ENCODE assay signal across 22 cellular contexts in the genomic region with DNA sequence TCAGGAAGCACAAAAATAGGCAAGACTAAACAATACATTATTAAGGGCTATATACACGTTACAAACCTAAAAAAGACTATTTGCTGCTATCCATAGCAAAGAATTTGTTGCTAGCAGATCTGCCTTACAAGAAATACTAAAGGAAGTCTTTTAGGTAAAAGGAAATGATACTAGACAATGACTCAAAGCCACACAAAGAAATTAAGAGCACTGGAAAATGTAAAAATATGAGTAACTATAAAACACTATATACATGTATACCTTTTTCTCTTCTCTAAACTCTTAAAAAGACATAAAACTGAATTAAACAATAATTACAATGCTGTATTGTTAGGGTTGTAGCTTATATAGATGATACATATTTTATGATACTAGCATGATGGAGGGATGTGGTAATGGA. TPM values are rescaled to one million over a fixed set of nuclear protein-coding genes. Genes with fewer than 3 reads are reported as not detected.
DNase-seq lines count a peak whose midpoint lies in the region; ATAC-seq and TF ChIP-seq lines count a peak whose summit lies in the region.
"Had no signal": no experiment of that assay in that cellular context is flagged by ENCODE, and none has a peak within 500 bp of the region (broad histone marks: within the 10 kb centered on the region; RNA-seq: fewer than 3 reads in every experiment).

No MANE protein-coding gene starts in this region.

- H3K9me3 Mint-ChIP-seq in activated naive CD4-positive, alpha-beta T cell treated with anti-CD3 and anti-CD28 coated beads, Interleukin-2, amount 50 U/mL, for 72 hours = peaks cover 8 to 10% of the 10 kb centered on the region in 2 donors
- H3K9me3 Mint-ChIP-seq in activated naive CD8-positive, alpha-beta T cell (ENCODE audit: low read depth) = peaks cover 5% of the 10 kb centered on the region
- peaks cover 14% of the 10 kb centered on the region for H3K9me3 Mint-ChIP-seq in stimulated activated naive CD8-positive, alpha-beta T cell treated with anti-CD3 and anti-CD28 coated beads, Interleukin-15, Interleukin-2, amounts not matched to agents 100 ng/mL and 50 ng/mL, for 24 hours

- H3K4me3 Mint-ChIP-seq in activated naive CD8-positive, alpha-beta T cell = no peak overlapping the region
- H3K4me3 Mint-ChIP-seq in stimulated activated naive CD8-positive, alpha-beta T cell treated with anti-CD3 and anti-CD28 coated beads, Interleukin-15, Interleukin-2, amounts not matched to agents 100 ng/mL and 50 ng/mL, for 24 hours = no peak overlapping the region
- H3K4me3 Mint-ChIP-seq: GM23338 had no signal

- peak; percentile 57 to 71 for ATAC-seq in activated naive CD4-positive, alpha-beta T cell treated with anti-CD3 and anti-CD28 coated beads, Interleukin-2, amount 50 U/mL, for 72 hours
- ATAC-seq: GM23338, HCT116 had no signal

- H3K4me1 ChIP-seq in uterus = no peaks in the 10 kb centered on the region
- H3K4me1 ChIP-seq: BLaER1 treated with 17β-estradiol and CSF1 and Interleukin-3, amounts not matched to agents 10 nM and 100 nM had no signal

- H3K27ac Mint-ChIP-seq in activated naive CD4-positive, alpha-beta T cell treated with anti-CD3 and anti-CD28 coated beads, Interleukin-2, amount 50 U/mL, for 72 hours = peak overlapping the region; percentile 69 to 87
- H3K27ac Mint-ChIP-seq in activated naive CD8-positive, alpha-beta T cell = peak overlapping the region; percentile 37
- H3K27ac Mint-ChIP-seq in stimulated activated naive CD8-positive, alpha-beta T cell treated with anti-CD3 and anti-CD28 coated beads, Interleukin-15, Interleukin-2, amounts not matched to agents 100 ng/mL and 50 ng/mL, for 24 hours = peak overlapping the region; percentile 85
- H3K27ac Mint-ChIP-seq: GM23338 had no signal

- no peaks in the 10 kb centered on the region for H3K27me3 Mint-ChIP-seq in activated naive CD8-positive, alpha-beta T cell
- H3K27me3 Mint-ChIP-seq in stimulated activated naive CD8-positive, alpha-beta T cell treated with anti-CD3 and anti-CD28 coated beads, Interleukin-15, Interleukin-2, amounts not matched to agents 100 ng/mL and 50 ng/mL, for 24 hours = no peaks in the 10 kb centered on the region

- peaks cover 17 to 24% of the 10 kb centered on the region in 2 donors for H3K36me3 Mint-ChIP-seq in activated naive CD4-positive, alpha-beta T cell treated with anti-CD3 and anti-CD28 coated beads, Interleukin-2, amount 50 U/mL, for 72 hours
- peaks cover 11% of the 10 kb centered on the region for H3K36me3 Mint-ChIP-seq in activated naive CD8-positive, alpha-beta T cell
- peaks cover 16% of the 10 kb centered on the region for H3K36me3 Mint-ChIP-seq in stimulated activated naive CD8-positive, alpha-beta T cell treated with anti-CD3 and anti-CD28 coated beads, Interleukin-15, Interleukin-2, amounts not matched to agents 100 ng/mL and 50 ng/mL, for 24 hours (ENCODE audit: low read depth)

- intact Hi-C loops in uterus (cut with DNase I; ENCODE audit: low total_unique reads) = no loop called here

- H3K9me3 ChIP-seq in uterus = no peaks in the 10 kb centered on the region

- DNase-seq in NOMO-1 treated with DMSO at 0.1 percent for 48 hours (lab: John Stamatoyannopoulos, UW; ENCODE audit: unreplicated experiment) (peak; percentile 1), NOMO-1 treated with dmso at 0.1 percent for 144 hours (lab: John Stamatoyannopoulos, UW; ENCODE audit: unreplicated experiment) (no peak), pons (ENCODE audit: low spot score) (no peak), uterus (no peak)
- no peak for DNase-seq in activated naive CD4-positive, alpha-beta T cell treated with anti-CD3 and anti-CD28 coated beads, Interleukin-2, amount 50 U/mL, for 72 hours (ENCODE audit: low spot score in 2 of 2)
- DNase-seq in activated naive CD4-positive, alpha-beta T cell treated with anti-CD3 and anti-CD28 coated beads, Interleukin-2, amount 50 U/mL, for 16 hours = no peak
- DNase-seq: 8988T, GF-D8, IMR-90, Karpas-422, MG63, NCI-H1417, NCI-H187 treated with DMSO at 0.1 percent for 48 hours, NCI-H2171, NCI-H446 treated with DMSO at 0.1 percent for 48 hours, NCI-H748 treated with DMSO at 0.1 percent for 48 hours, PC-9 had no signal

- no peak for TF ChIP-seq CTCF in uterus (IDR thresholded peaks at IDR 0.05)

- no peaks in the 10 kb centered on the region for H3K27me3 ChIP-seq in uterus
- H3K27me3 ChIP-seq: BLaER1 treated with 17β-estradiol and CSF1 and Interleukin-3, amounts not matched to agents 10 nM and 100 nM; MG63 had no signal

- H3K4me3 ChIP-seq in uterus = no peak overlapping the region
- H3K4me3 ChIP-seq: BLaER1 treated with 17β-estradiol and CSF1 and Interleukin-3, amounts not matched to agents 10 nM and 100 nM; GM23338; MG63; PC-9 had no signal

- peaks cover 14% of the 10 kb centered on the region for H3K4me1 Mint-ChIP-seq in activated naive CD8-positive, alpha-beta T cell (ENCODE audit: low read depth)
- H3K4me1 Mint-ChIP-seq in stimulated activated naive CD8-positive, alpha-beta T cell treated with anti-CD3 and anti-CD28 coated beads, Interleukin-15, Interleukin-2, amounts not matched to agents 100 ng/mL and 50 ng/mL, for 24 hours (ENCODE audit: low read depth) = peaks cover 24% of the 10 kb centered on the region

- TF ChIP-seq POLR2A in uterus (IDR thresholded peaks at IDR 0.05) = no peak

- no peaks in the 10 kb centered on the region for H3K36me3 ChIP-seq in uterus
- H3K36me3 ChIP-seq: MG63 had no signal

- H3K27ac ChIP-seq in uterus = no peak overlapping the region
- H3K27ac ChIP-seq: BLaER1 treated with 17β-estradiol and CSF1 and Interleukin-3, amounts not matched to agents 10 nM and 100 nM; PC-9 had no signal

RNA-seq across cellular contexts. Expression of a gene that starts 25.7 kb away (rescaled TPM):
- 10 to 100 TPM; 13.5 to 15.1 TPM for total RNA-seq in activated naive CD4-positive, alpha-beta T cell treated with anti-CD3 and anti-CD28 coated beads, Interleukin-2, amount 50 U/mL, for 72 hours
- total RNA-seq in uterus = 1 to 10 TPM in 2 of 4 donors, under 1 TPM in 2; 0.51 to 6.4 (median 3.3) TPM
